In the genomic region with DNA sequence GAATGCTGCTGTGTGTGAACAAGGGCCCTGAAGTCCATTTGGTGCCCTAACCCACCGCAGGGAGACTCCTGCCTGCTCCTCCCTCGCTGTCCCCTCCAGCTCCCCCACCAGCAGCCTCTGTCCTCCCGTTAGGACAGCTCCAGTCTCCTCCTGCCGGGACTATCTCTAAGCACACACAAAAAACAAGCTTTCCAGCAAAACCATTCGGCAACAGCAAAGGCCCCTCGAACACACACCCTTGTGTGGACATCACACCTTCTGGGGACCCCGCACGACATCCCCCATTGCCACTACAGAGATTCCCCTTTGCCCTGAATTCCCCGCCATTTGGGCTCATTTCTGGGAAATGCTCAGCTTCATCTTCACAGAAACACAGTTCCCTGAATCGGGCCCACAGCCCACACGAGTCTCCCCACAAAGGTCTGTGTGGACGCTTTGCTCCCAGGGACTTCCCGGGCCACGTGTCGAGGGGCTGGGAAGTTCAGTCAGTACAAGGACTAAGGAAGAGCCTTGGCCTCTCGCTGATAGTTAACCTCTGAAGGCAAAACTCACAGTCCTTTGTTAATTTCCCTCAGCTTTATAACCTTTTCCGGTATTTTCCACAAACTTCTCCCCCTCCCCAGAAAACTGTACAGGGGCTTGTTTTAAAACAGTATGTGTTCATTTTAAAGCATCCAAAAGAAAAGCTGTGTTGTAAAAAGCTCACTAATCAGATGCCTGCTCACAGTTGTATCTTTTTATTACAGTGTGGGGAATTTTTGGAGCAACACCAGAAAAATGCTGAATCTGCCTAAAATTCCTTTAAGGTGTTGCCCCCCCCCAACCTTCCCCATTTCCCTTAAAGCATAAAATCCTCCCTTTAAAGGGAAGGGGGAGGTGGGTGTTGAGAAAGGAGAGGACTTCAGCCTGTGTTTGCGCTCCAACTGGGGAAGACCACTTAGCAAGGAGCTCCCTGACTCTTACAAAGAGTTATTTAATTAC, we compare ENCODE assay signal across 8 cellular contexts. TPM values are rescaled to one million over a fixed set of nuclear protein-coding genes. Genes with fewer than 3 reads are reported as not detected.
DNase-seq lines count a peak whose midpoint lies in the region; ATAC-seq and TF ChIP-seq lines count a peak whose summit lies in the region.

No MANE protein-coding gene starts in this region.

- DNase-seq in DND-41 (peak; percentile 42), T-helper 17 cell (no peak), esophagus muscularis mucosa (ENCODE audit: extremely low spot score) (no peak)

- TF ChIP-seq EP300 in esophagus muscularis mucosa (IDR thresholded peaks at IDR 0.05) = no peak

- H3K79me2 ChIP-seq in DND-41 (ENCODE audit: insufficient read depth, low read length) = peaks cover 24% of the 10 kb centered on the region

- H3K36me3 ChIP-seq in DND-41 (ENCODE audit: insufficient read depth, low read length) (no peaks in the 10 kb centered on the region), esophagus muscularis mucosa (peaks cover 0 to 18% (median 16%) of the 10 kb centered on the region in 4 donors), rectal smooth muscle tissue (ENCODE audit: control insufficient read depth, insufficient read depth, low read length) (no peaks in the 10 kb centered on the region)

- no peak overlapping the region for H2AFZ ChIP-seq in DND-41 (ENCODE audit: low read depth, low read length)

- TF ChIP-seq POLR2A in esophagus muscularis mucosa (IDR thresholded peaks at IDR 0.05; ENCODE audit: low read depth) = no peak

- peaks cover 5% of the 10 kb centered on the region for H3K36me3 Mint-ChIP-seq in T-helper 17 cell (ENCODE audit: low read depth)

- H3K4me1 ChIP-seq in DND-41 (ENCODE audit: insufficient read depth, low read length) = peaks cover 34% of the 10 kb centered on the region
- H3K4me1 ChIP-seq in esophagus muscularis mucosa = peaks cover 81 to 96% (median 91%) of the 10 kb centered on the region in 4 donors
- peaks cover 46% of the 10 kb centered on the region for H3K4me1 ChIP-seq in rectal smooth muscle tissue (ENCODE audit: control insufficient read depth, insufficient read depth, low read length)

- 58% methylated on average over 18 of the region's 18 CpGs for WGBS in esophagus muscularis mucosa

- H3K4me3 ChIP-seq in DND-41 (ENCODE audit: low read depth in 1 of 2, low read length in 2 of 2) (no peak overlapping the region), esophagus muscularis mucosa (peak overlapping the region in 2 of 4 donors; percentile 0 to 10), rectal smooth muscle tissue (ENCODE audit: low read length) (peak overlapping the region; percentile 14)

- H3K27ac ChIP-seq in DND-41 (ENCODE audit: low read length) = no peak overlapping the region
- peak overlapping the region; percentile 56 to 97 (median 72) for H3K27ac ChIP-seq in esophagus muscularis mucosa (replicated peaks in 1 of 4)
- peak overlapping the region; percentile 49 for H3K27ac ChIP-seq in rectal smooth muscle tissue (ENCODE audit: low read depth, low read length)

- H3K27me3 Mint-ChIP-seq in T-helper 17 cell = no peaks in the 10 kb centered on the region

- peak overlapping the region; percentile 98 for H3K27ac Mint-ChIP-seq in T-helper 17 cell

- no peak for ATAC-seq in DND-41 (ENCODE audit: insufficient read depth, low read depth)
- ATAC-seq in T-helper 17 cell = no peak
- no peak for ATAC-seq in HG02938 (IDR thresholded peaks at IDR 0.05; ENCODE audit: unreplicated experiment)
- ATAC-seq in HG03025 (IDR thresholded peaks at IDR 0.05; ENCODE audit: low FRiP score, unreplicated experiment) = no peak
- no peak for ATAC-seq in GM19397 (IDR thresholded peaks at IDR 0.05; ENCODE audit: unreplicated experiment)
- ATAC-seq in HG02870 (IDR thresholded peaks at IDR 0.05; ENCODE audit: unreplicated experiment) = no peak

- no peak overlapping the region for H3K4me2 ChIP-seq in DND-41 (ENCODE audit: insufficient read depth, low read length)

- H3K4me3 Mint-ChIP-seq in T-helper 17 cell = peak overlapping the region; percentile 84

- H3K4me1 Mint-ChIP-seq in T-helper 17 cell = peaks cover 76% of the 10 kb centered on the region

- intact Hi-C loops in esophagus muscularis mucosa (cut with DNase I) = no loop called here

- TF ChIP-seq CTCF in DND-41 (IDR thresholded peaks at IDR 0.05; ENCODE audit: borderline replicate concordance, extremely low read depth, low read length, poor library complexity, severe bottlenecking) = no peak
- no peak for TF ChIP-seq CTCF in esophagus muscularis mucosa (IDR thresholded peaks at IDR 0.05)

- H4K20me1 ChIP-seq in DND-41 (ENCODE audit: insufficient read depth, low read length) = 0 out of 2 replicates have a peak, but pooled peaks cover 14% of the 10 kb centered on the region

- H3K27me3 ChIP-seq in DND-41 (ENCODE audit: insufficient read depth, low read length, poor library complexity) = no peaks in the 10 kb centered on the region
- H3K27me3 ChIP-seq in esophagus muscularis mucosa = no peaks in the 10 kb centered on the region
- no peaks in the 10 kb centered on the region for H3K27me3 ChIP-seq in rectal smooth muscle tissue (ENCODE audit: control insufficient read depth, insufficient read depth, low read length)

- H3K9me3 ChIP-seq in DND-41 (ENCODE audit: insufficient read depth, low read length, severe bottlenecking) (no peaks in the 10 kb centered on the region), T-helper 17 cell (ENCODE audit: control insufficient read depth, low read length, poor library complexity, severe bottlenecking) (no peaks in the 10 kb centered on the region), esophagus muscularis mucosa (no peaks in the 10 kb centered on the region)

- H3K9ac ChIP-seq in DND-41 (ENCODE audit: low read depth, low read length) (no peak overlapping the region), rectal smooth muscle tissue (ENCODE audit: low read length) (no peak overlapping the region)

RNA-seq across cellular contexts. Expression of gene SMAD7, which starts 25.9 kb away (rescaled TPM):
- total RNA-seq in T-helper 17 cell (100 to 1,000 TPM; 161 to 181 TPM), esophagus muscularis mucosa (10 to 100 TPM; 22.5 to 54.9 (median 40.0) TPM)
